ENCODE assay signal across 8 cellular contexts in genomic region chr4:118591339-118592046, GRCh38.
DNase-seq lines count a peak whose midpoint lies in the region; ATAC-seq, FAIRE-seq and TF ChIP-seq lines count a peak whose summit lies in the region.
"Not testable (repeated sequence)": the region's sequence is repeated elsewhere in the genome, so short reads cannot be mapped to it uniquely, and the experiment has no call there.

No MANE protein-coding gene starts in this region.

- ATAC-seq in GM19035 (IDR thresholded peaks at IDR 0.05; ENCODE audit: unreplicated experiment) (peak; percentile 98), HG03196 (IDR thresholded peaks at IDR 0.05; ENCODE audit: unreplicated experiment) (peak; percentile 99)

- H3K27me3 Mint-ChIP-seq in activated CD4-positive, alpha-beta T cell treated with anti-CD3 and anti-CD28 coated beads, Interleukin-2, amount 10 ng/mL, durations not matched to agents 24 days and 14 days = not testable (repeated sequence)

- DNase-seq in AG20443 (ENCODE audit: low spot score) = peak; percentile 91
- DNase-seq in NCI-H510A (lab: John Stamatoyannopoulos, UW) = peak; percentile 38
- DNase-seq in activated CD4-positive, alpha-beta T cell treated with anti-CD3 and anti-CD28 coated beads, Interleukin-2, amount 10 ng/mL, durations not matched to agents 24 days and 14 days = peak; percentile 99
- DNase-seq in kidney epithelial cell (ENCODE audit: low read depth) = peak; percentile 51
- peak; percentile 87 to 96 (median 94) for DNase-seq in stimulated activated CD4-positive, alpha-beta T cell treated with anti-CD3 and anti-CD28 coated beads, Interleukin-12 subunit alpha, Interleukin-12 subunit beta, amount 100 ng/mL, for 48 hours (ENCODE audit: low read depth in 2 of 3, low spot score in 1 of 3)

- intact Hi-C loops in activated CD4-positive, alpha-beta T cell treated with anti-CD3 and anti-CD28 coated beads, Interleukin-2, amount 10 ng/mL, durations not matched to agents 24 days and 14 days (cut with micrococcal nuclease) = loop anchor here (1.0 to 10.0 kb wide), 4 partner anchors 94 to 863 kb away; partner anchors contain the start of genes METTL14 and SEC24D

- TF ChIP-seq CTCF in kidney epithelial cell (IDR thresholded peaks at IDR 0.05; ENCODE audit: insufficient read depth, low read length, poor library complexity, severe bottlenecking) = not testable (repeated sequence)

- not testable (repeated sequence) for H3K9me3 Mint-ChIP-seq in activated CD4-positive, alpha-beta T cell treated with anti-CD3 and anti-CD28 coated beads, Interleukin-2, amount 10 ng/mL, durations not matched to agents 24 days and 14 days

- peak overlapping the region; percentile 97 for H3K4me3 Mint-ChIP-seq in activated CD4-positive, alpha-beta T cell treated with anti-CD3 and anti-CD28 coated beads, Interleukin-2, amount 10 ng/mL, durations not matched to agents 24 days and 14 days

- H3K36me3 ChIP-seq in kidney epithelial cell (ENCODE audit: control insufficient read depth, insufficient read depth, low read length) = not testable (repeated sequence)

- not testable (repeated sequence) for H3K27me3 ChIP-seq in kidney epithelial cell (ENCODE audit: control insufficient read depth, insufficient read depth, low read length)

- H3K4me1 Mint-ChIP-seq in activated CD4-positive, alpha-beta T cell treated with anti-CD3 and anti-CD28 coated beads, Interleukin-2, amount 10 ng/mL, durations not matched to agents 24 days and 14 days = not testable (repeated sequence)

- FAIRE-seq in colon (lab: Jason Lieb, UNC) = peak; percentile 86

- not testable (repeated sequence) for H3K36me3 Mint-ChIP-seq in activated CD4-positive, alpha-beta T cell treated with anti-CD3 and anti-CD28 coated beads, Interleukin-2, amount 10 ng/mL, durations not matched to agents 24 days and 14 days (ENCODE audit: low read depth)

- H3K27ac Mint-ChIP-seq in activated CD4-positive, alpha-beta T cell treated with anti-CD3 and anti-CD28 coated beads, Interleukin-2, amount 10 ng/mL, durations not matched to agents 24 days and 14 days = peak overlapping the region; percentile 99

- peak overlapping the region; percentile 61 for H3K4me3 ChIP-seq in kidney epithelial cell (ENCODE audit: low read depth, low read length)

Comparison
In these comparisons a context has a peak if more than half of its experiments do, and no peak if none do; other contexts are left out.
1. Peak in every context shown above with its lines: DNase-seq, ATAC-seq and H3K4me3 ChIP-seq.
2. DNase-seq: peak in every context shown above with its lines; median percentile 99 in activated CD4-positive, alpha-beta T cell treated with anti-CD3 and anti-CD28 coated beads, Interleukin-2, amount 10 ng/mL, durations not matched to agents 24 days and 14 days; 94 in stimulated activated CD4-positive, alpha-beta T cell treated with anti-CD3 and anti-CD28 coated beads, Interleukin-12 subunit alpha, Interleukin-12 subunit beta, amount 100 ng/mL, for 48 hours; 91 in AG20443; 51 in kidney epithelial cell; 38 in NCI-H510A.